22 cellular contexts compared by ENCODE assay signal in the genomic region with DNA sequence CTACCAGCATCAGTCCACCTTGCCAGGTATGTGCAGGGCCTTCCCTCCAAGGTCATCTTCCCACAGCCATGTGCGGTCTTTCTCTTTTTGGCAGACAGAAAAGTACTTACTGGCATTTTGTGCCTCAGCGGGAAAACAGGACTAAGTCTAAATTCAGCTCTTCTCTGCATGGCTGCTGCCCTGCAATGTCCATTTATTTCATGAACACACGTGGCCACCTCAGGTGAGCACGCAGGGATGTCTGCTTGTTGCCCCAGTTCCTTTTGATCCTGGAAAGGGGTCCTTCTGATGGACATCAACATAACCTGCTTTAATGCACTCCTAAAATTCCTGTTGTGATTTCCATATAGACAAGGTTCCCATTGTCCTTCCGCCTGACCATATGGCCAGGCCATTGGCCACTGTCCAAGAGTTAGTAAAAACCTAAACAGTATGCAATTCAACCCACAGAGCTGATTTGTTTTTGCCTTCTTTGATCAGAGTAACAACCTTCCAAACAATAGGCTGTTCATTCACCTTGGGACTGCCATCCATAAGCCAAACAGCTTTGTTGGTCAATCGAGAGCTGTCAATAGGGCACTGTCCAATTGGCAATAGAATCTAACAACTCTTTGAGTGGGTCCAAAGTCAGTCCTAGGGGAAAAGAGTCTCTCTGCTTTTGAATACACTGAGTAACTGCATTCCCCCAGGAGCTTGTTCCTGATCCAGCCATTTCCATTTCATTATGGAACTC. TPM values are rescaled to one million over a fixed set of nuclear protein-coding genes. Genes with fewer than 3 reads are reported as not detected.
"Had no signal": no experiment of that assay in that cellular context is flagged by ENCODE, and none has a peak within 500 bp of the region (broad histone marks: within the 10 kb centered on the region; RNA-seq: fewer than 3 reads in every experiment).

No MANE protein-coding gene starts in this region.

- FAIRE-seq: endometrium, keratinocyte, TTC549 had no signal

- H3K36me3 ChIP-seq: breast epithelium, left ventricle myocardium inferior, prostate gland had no signal

- H3K4me3 ChIP-seq: breast epithelium, left ventricle myocardium inferior, prostate gland, smooth muscle cell, testis had no signal

- H3K27ac Mint-ChIP-seq: activated CD8-positive, alpha-beta T cell treated with anti-CD3 and anti-CD28 coated beads, Interleukin-2, amount 10 ng/mL, durations not matched to agents 7 days and 5 days; activated naive CD8-positive, alpha-beta T cell treated with anti-CD3 and anti-CD28 coated beads, Interleukin-2, amount 50 U/mL, for 24 hours; nephron progenitor cell; stimulated activated naive CD8-positive, alpha-beta T cell treated with anti-CD3 and anti-CD28 coated beads, Interleukin-15, Interleukin-2, amounts not matched to agents 100 ng/mL and 50 ng/mL, for 24 hours; WTC11 had no signal

- DNase-seq: activated CD4-positive, alpha-beta T cell treated with anti-CD3 and anti-CD28 coated beads for 48 hours; activated CD8-positive, alpha-beta memory T cell treated with anti-CD3 and anti-CD28 coated beads, Interleukin-2, amount 50 U/mL, for 4 hours; activated CD8-positive, alpha-beta T cell treated with anti-CD3 and anti-CD28 coated beads, Interleukin-2, amount 10 ng/mL, durations not matched to agents 7 days and 5 days; activated naive CD4-positive, alpha-beta T cell treated with Interleukin-2 at 50 U/mL for 16 hours; activated naive CD8-positive, alpha-beta T cell treated with anti-CD3 and anti-CD28 coated beads, Interleukin-2, amount 50 U/mL, for 24 hours; hippocampal formation; left ventricle myocardium inferior; nephron progenitor cell; occipital lobe; right cardiac atrium; stimulated activated CD4-positive, alpha-beta T cell treated with anti-CD3 and anti-CD28 coated beads, Interleukin-4, amount 100 ng/mL, for 4 hours; testis had no signal

- H3K4me1 Mint-ChIP-seq: activated naive CD8-positive, alpha-beta T cell treated with anti-CD3 and anti-CD28 coated beads, Interleukin-2, amount 50 U/mL, for 24 hours; nephron progenitor cell; WTC11 had no signal

- ATAC-seq: activated CD8-positive, alpha-beta T cell treated with anti-CD3 and anti-CD28 coated beads, Interleukin-2, amount 10 ng/mL, durations not matched to agents 7 days and 5 days; activated naive CD8-positive, alpha-beta T cell treated with anti-CD3 and anti-CD28 coated beads, Interleukin-2, amount 50 U/mL, for 24 hours; right cardiac atrium had no signal

- H3K27me3 ChIP-seq: breast epithelium, testis had no signal

- H3K4me1 ChIP-seq: breast epithelium, left ventricle myocardium inferior, prostate gland, testis had no signal

- H3K27ac ChIP-seq: breast epithelium, left ventricle myocardium inferior, prostate gland, testis had no signal

- H3K9me3 ChIP-seq: breast epithelium, prostate gland, testis had no signal

- H3K4me3 Mint-ChIP-seq: activated CD8-positive, alpha-beta T cell treated with anti-CD3 and anti-CD28 coated beads, Interleukin-2, amount 10 ng/mL, durations not matched to agents 7 days and 5 days; activated naive CD8-positive, alpha-beta T cell treated with anti-CD3 and anti-CD28 coated beads, Interleukin-2, amount 50 U/mL, for 24 hours; nephron progenitor cell; stimulated activated naive CD8-positive, alpha-beta T cell treated with anti-CD3 and anti-CD28 coated beads, Interleukin-15, Interleukin-2, amounts not matched to agents 100 ng/mL and 50 ng/mL, for 24 hours; WTC11 had no signal

RNA-seq across cellular contexts. Expression of a gene that starts 5.9 kb away (rescaled TPM):
- total RNA-seq: activated CD8-positive, alpha-beta T cell treated with anti-CD3 and anti-CD28 coated beads, Interleukin-2, amount 10 ng/mL, durations not matched to agents 7 days and 5 days; aorta; breast epithelium; left ventricle myocardium inferior; occipital lobe; right cardiac atrium; smooth muscle cell; T-helper 2 cell treated with Interferon-gamma antibody and Interleukin-4, amounts not matched to agents 100 ng/mL and 5 ng/mL, for 36 hours; WTC11 had no signal
- polyA plus RNA-seq: keratinocyte had no signal
